10 cellular contexts compared by ENCODE assay signal in the genomic region with DNA sequence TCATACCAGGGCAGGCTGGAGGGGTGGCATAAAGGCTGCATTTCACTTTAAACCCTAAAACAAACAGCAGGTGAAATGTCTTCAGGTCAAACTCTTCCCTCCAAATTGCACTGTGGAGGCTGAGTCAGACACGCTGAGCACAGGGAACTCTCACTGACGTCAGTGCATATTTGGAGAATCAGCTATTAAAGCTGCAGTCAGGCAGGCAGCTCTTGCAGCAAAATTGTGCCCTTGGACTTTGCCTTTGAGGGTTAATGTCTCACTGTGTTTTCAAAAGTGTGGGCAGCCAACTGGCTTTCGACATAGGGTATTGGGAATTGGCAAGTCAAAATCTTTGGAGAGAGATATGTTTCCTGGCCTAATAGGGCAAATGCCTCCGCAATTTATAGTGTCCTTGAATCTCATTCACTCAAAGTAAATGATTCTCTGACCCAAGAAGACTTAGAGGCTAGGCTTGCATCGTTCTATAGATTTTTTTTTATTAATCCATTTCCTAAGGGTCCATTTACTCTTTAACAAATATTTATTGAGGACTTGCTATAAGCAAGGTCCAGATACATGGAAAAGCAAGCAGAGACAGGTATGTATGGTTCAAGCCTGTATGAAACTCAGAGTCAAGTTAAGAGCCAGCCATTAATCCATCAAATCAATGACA. TPM values are rescaled to one million over a fixed set of nuclear protein-coding genes. Genes with fewer than 3 reads are reported as not detected.
DNase-seq lines count a peak whose midpoint lies in the region; ATAC-seq and TF ChIP-seq lines count a peak whose summit lies in the region.
"Had no signal": no experiment of that assay in that cellular context is flagged by ENCODE, and none has a peak within 500 bp of the region (broad histone marks: within the 10 kb centered on the region; RNA-seq: fewer than 3 reads in every experiment).

No MANE protein-coding gene starts in this region.

- no TSS peak for BruUV-seq in Calu3 (replicated peaks; lab: Mats Ljungman, UMichigan)

- CTCF ChIA-PET in Calu3 (lab: Charles Lee) = no interaction called here

- H3K9me3 Mint-ChIP-seq in Calu3 (ENCODE audit: low read depth, unreplicated experiment) = no peaks in the 10 kb centered on the region
- H3K9me3 Mint-ChIP-seq: activated T-helper 2 cell treated with anti-CD3 and anti-CD28 coated beads, Interferon-gamma antibody, Interleukin-2, Interleukin-4, amounts not matched to agents 10 μg/mL and 5 μg/mL and 100 μg/mL, durations not matched to agents 14 hours and 24 hours and 36 hours had no signal

- H3K9me3 ChIP-seq in MG63 = peaks cover under 1% of the 10 kb centered on the region; the same call in 1 of the 2 replicates
- no peaks in the 10 kb centered on the region for H3K9me3 ChIP-seq in mucosa of descending colon
- H3K9me3 ChIP-seq: SJSA1 had no signal

- H3K36me3 Mint-ChIP-seq in Calu3 (ENCODE audit: insufficient read depth, unreplicated experiment) = no peaks in the 10 kb centered on the region

- intact Hi-C loops in Calu3 (cut with micrococcal nuclease; ENCODE audit: unreplicated experiment) (no loop called here), mucosa of descending colon (cut with DNase I, micrococcal nuclease) (no loop called here)

- no peaks in the 10 kb centered on the region for H3K27me3 Mint-ChIP-seq in Calu3 (ENCODE audit: unreplicated experiment)

- no peaks in the 10 kb centered on the region for H3K4me1 Mint-ChIP-seq in Calu3 (ENCODE audit: low read depth, unreplicated experiment)

- H3K4me1 ChIP-seq in mucosa of descending colon (ENCODE audit: low read depth) = no peaks in the 10 kb centered on the region
- H3K4me1 ChIP-seq: SJSA1 had no signal

- DNase-seq in Calu3 (peak; percentile 18), MG63 (peak; percentile 71), dedifferentiated amniotic fluid mesenchymal stem cell (ENCODE audit: extremely low spot score) (peak; percentile 27), mucosa of descending colon (peak in 1 of 3 donors; percentile 47), NCI-H82 (lab: John Stamatoyannopoulos, UW) (no peak)
- DNase-seq in activated naive CD4-positive, alpha-beta T cell treated with anti-CD3 and anti-CD28 coated beads, Interleukin-2, amount 50 U/mL, for 16 hours = no peak

- H3K27me3 ChIP-seq in MG63 = peaks cover 3% of the 10 kb centered on the region; the same call in 1 of the 2 replicates
- H3K27me3 ChIP-seq: SJSA1 had no signal

- H3K4me3 ChIP-seq in MG63 = no peak overlapping the region
- H3K4me3 ChIP-seq in mucosa of descending colon = no peak overlapping the region
- H3K4me3 ChIP-seq: SJSA1 had no signal

- H3K36me3 ChIP-seq in MG63 (no peaks in the 10 kb centered on the region), mucosa of descending colon (ENCODE audit: low read depth) (no peaks in the 10 kb centered on the region)
- H3K36me3 ChIP-seq: SJSA1 had no signal

- TF ChIP-seq CTCF in Calu3 (IDR thresholded peaks at IDR 0.05; ENCODE audit: unreplicated experiment) (no peak), mucosa of descending colon (IDR thresholded peaks at IDR 0.05) (no peak)

- no peak overlapping the region for H3K4me3 Mint-ChIP-seq in Calu3 (ENCODE audit: low read depth, unreplicated experiment)

- peak; percentile 89 for ATAC-seq in mucosa of descending colon
- no peak for ATAC-seq in GM21390 (IDR thresholded peaks at IDR 0.05; ENCODE audit: unreplicated experiment)
- ATAC-seq in GM19324 (IDR thresholded peaks at IDR 0.05; ENCODE audit: low FRiP score, unreplicated experiment) = no peak

- H3K27ac Mint-ChIP-seq in Calu3 (ENCODE audit: unreplicated experiment) = no peak overlapping the region
- H3K27ac Mint-ChIP-seq: activated T-helper 2 cell treated with anti-CD3 and anti-CD28 coated beads, Interferon-gamma antibody, Interleukin-2, Interleukin-4, amounts not matched to agents 10 μg/mL and 5 μg/mL and 100 μg/mL, durations not matched to agents 14 hours and 24 hours and 36 hours had no signal

RNA-seq across cellular contexts. Expression of gene SMCO4, which starts 27.7 kb away (rescaled TPM):
- total RNA-seq in Calu3 (2022) (16.4 and 22.9 TPM in 2 replicates), mucosa of descending colon (10 to 100 TPM; 37.5 to 75.4 (median 41.5) TPM)
- 11.4 and 20.5 TPM in 2 replicates for total RNA-seq in MG63 (2014; rRNA removed; shearing (Covaris generic); ENCODE audit: low replicate concordance)

Comparison
In these comparisons a context has a peak if more than half of its experiments do, and no peak if none do; other contexts are left out.
1. DNase-seq: peak in Calu3 (single experiment), MG63 (single experiment) and dedifferentiated amniotic fluid mesenchymal stem cell (single experiment); none in NCI-H82 (single experiment) and activated naive CD4-positive, alpha-beta T cell treated with anti-CD3 and anti-CD28 coated beads, Interleukin-2, amount 50 U/mL, for 16 hours (single experiment).